ENCODE assay signal across 8 cellular contexts in genomic region chr2:86194751-86195054, GRCh38. TPM values are rescaled to one million over a fixed set of nuclear protein-coding genes. Genes with fewer than 3 reads are reported as not detected.
DNase-seq lines count a peak whose midpoint lies in the region; ATAC-seq and TF ChIP-seq lines count a peak whose summit lies in the region.

No MANE protein-coding gene starts in this region.

- peak overlapping the region; percentile 93 for H3K4me3 ChIP-seq in WI38 (ENCODE audit: low read depth, low read length)

- no peak for TF ChIP-seq CTCF in WI38 (IDR thresholded peaks at IDR 0.05; ENCODE audit: low read depth, low read length)

- H3K36me3 Mint-ChIP-seq in T-helper 1 cell treated with Interleukin-12 subunit alpha and Interleukin-12 subunit beta and Interleukin-4 antibody, amounts not matched to agents 30 μg/mL and 1 μg/mL, for 36 hours (ENCODE audit: low read depth): peaks cover 19% of the 10 kb centered on the region

- DNase-seq in T-helper 1 cell (no peak), left cardiac atrium (peak; percentile 98), renal cortical epithelial cell (ENCODE audit: low read depth) (peak; percentile 89), SW480 (ENCODE audit: low spot score) (no peak), COLO829 (ENCODE audit: low spot score) (no peak)

- ATAC-seq in left cardiac atrium: no peak
- ATAC-seq in HG02798 (IDR thresholded peaks at IDR 0.05; ENCODE audit: poor library complexity, unreplicated experiment): no peak

- intact Hi-C loops in left cardiac atrium (cut with DNase I): no loop called here

- peaks cover 45% of the 10 kb centered on the region for H3K4me1 Mint-ChIP-seq in T-helper 1 cell treated with Interleukin-12 subunit alpha and Interleukin-12 subunit beta and Interleukin-4 antibody, amounts not matched to agents 30 μg/mL and 1 μg/mL, for 36 hours (ENCODE audit: low read depth)

- peak overlapping the region; percentile 97 for H3K4me3 Mint-ChIP-seq in T-helper 1 cell treated with Interleukin-12 subunit alpha and Interleukin-12 subunit beta and Interleukin-4 antibody, amounts not matched to agents 30 μg/mL and 1 μg/mL, for 36 hours

- H3K27me3 Mint-ChIP-seq in T-helper 1 cell treated with Interleukin-12 subunit alpha and Interleukin-12 subunit beta and Interleukin-4 antibody, amounts not matched to agents 30 μg/mL and 1 μg/mL, for 36 hours (ENCODE audit: low read depth): no peaks in the 10 kb centered on the region

- no peaks in the 10 kb centered on the region for H3K9me3 Mint-ChIP-seq in T-helper 1 cell treated with Interleukin-12 subunit alpha and Interleukin-12 subunit beta and Interleukin-4 antibody, amounts not matched to agents 30 μg/mL and 1 μg/mL, for 36 hours

- H3K27ac Mint-ChIP-seq in T-helper 1 cell treated with Interleukin-12 subunit alpha and Interleukin-12 subunit beta and Interleukin-4 antibody, amounts not matched to agents 30 μg/mL and 1 μg/mL, for 36 hours: peak overlapping the region; percentile 93

RNA-seq across cellular contexts. Expression of gene IMMT, which starts 0.6 kb away (rescaled TPM):
- total RNA-seq in left cardiac atrium (100 to 1,000 TPM; 188 to 212 TPM), renal cortical epithelial cell (57.1 and 98.5 TPM in 2 replicates)

RNA-seq across cellular contexts. Expression of gene MRPL35, which starts 4.6 kb away (rescaled TPM):
- 10 to 100 TPM; 66.5 to 71.9 TPM for total RNA-seq in left cardiac atrium
- total RNA-seq in renal cortical epithelial cell: 32.0 and 51.7 TPM in 2 replicates

Comparison
In these comparisons a context has a peak if more than half of its experiments do, and no peak if none do; other contexts are left out.
1. DNase-seq: peak in left cardiac atrium (single experiment) and renal cortical epithelial cell (single experiment); none in T-helper 1 cell (0 of 5), SW480 (single experiment) and COLO829 (single experiment).